In the genomic region with DNA sequence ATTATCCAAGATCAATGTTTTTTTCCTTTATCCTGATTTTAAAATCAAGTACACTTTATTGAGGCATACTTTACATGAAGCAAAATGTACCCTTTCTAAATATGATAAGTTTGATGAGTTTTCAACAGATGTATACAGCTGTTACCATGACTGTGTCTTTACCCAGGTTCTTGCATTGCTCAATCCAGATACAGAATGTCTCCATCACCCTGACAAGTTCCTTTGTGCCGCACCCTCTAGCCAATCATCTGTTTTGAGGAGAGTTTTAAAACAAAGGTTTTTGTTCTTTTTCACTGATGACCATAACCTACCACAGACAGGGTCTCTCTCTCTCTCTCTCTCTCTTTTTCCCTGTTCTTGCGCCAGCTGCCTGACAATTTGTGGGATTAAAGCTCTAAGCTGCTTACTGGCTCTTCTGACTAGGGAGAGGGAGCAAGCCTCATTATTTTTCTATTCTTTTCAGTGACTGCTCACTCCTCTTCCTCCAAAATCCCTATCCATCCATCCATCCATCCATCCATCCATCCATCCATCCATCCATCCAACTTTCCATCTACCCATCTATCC, we compare ENCODE assay signal across 27 cellular contexts. TPM values are rescaled to one million over a fixed set of nuclear protein-coding genes. Genes with fewer than 3 reads are reported as not detected.
A peak's percentile ranks its signal among the peaks of the same experiment; 100 is the strongest.
DNase-seq lines count a peak whose midpoint lies in the region; ATAC-seq and TF ChIP-seq lines count a peak whose summit lies in the region.
"Had no signal": no experiment of that assay in that cellular context is flagged by ENCODE, and none has a peak within 500 bp of the region (broad histone marks: within the 10 kb centered on the region; RNA-seq: fewer than 3 reads in every experiment).

No MANE protein-coding gene starts in this region.

- no peaks in the 10 kb centered on the region for H3K27me3 ChIP-seq in neuronal stem cell (ENCODE audit: control insufficient read depth in 3 of 3, insufficient read depth in 3 of 3, low read depth in 1 of 3, low read length in 3 of 3)
- H3K27me3 ChIP-seq: heart left ventricle had no signal

- intact Hi-C loops in left ventricle myocardium superior (cut with micrococcal nuclease), result no loop called here
- intact Hi-C loops in cardiac septum (cut with DNase I), result no loop called here

- H2AFZ ChIP-seq in neuronal stem cell (ENCODE audit: low read length), result no peak overlapping the region
- H2AFZ ChIP-seq: GM23338 had no signal

- no peak overlapping the region for H3K14ac ChIP-seq in neuronal stem cell (ENCODE audit: low read length)

- no peaks in the 10 kb centered on the region for H3K4me1 ChIP-seq in neuronal stem cell (ENCODE audit: control insufficient read depth in 2 of 2, insufficient read depth in 1 of 2, low read depth in 1 of 2, low read length in 2 of 2)
- H3K4me1 ChIP-seq: psoas muscle had no signal

- H2BK5ac ChIP-seq in neuronal stem cell (ENCODE audit: low read length), result no peak overlapping the region

- H3K4ac ChIP-seq in neuronal stem cell (ENCODE audit: low read length), result no peak overlapping the region

- ATAC-seq in left ventricle myocardium superior, result peak; percentile 39
- ATAC-seq in HG03108 (IDR thresholded peaks at IDR 0.05; ENCODE audit: unreplicated experiment), result no peak
- ATAC-seq: GM23338; psoas muscle; stimulated activated memory B cell treated with anti-CD40 and anti-IgM and Interleukin-4, amounts not matched to agents 10 μg/mL and 1 μg/mL and 100 μg/mL, for 72 hours had no signal

- H3K36me3 ChIP-seq in neuronal stem cell (replicated peaks in 1 of 2; ENCODE audit: control insufficient read depth in 2 of 2, insufficient read depth in 2 of 2, low read length in 2 of 2), result peaks cover 0 to 19% of the 10 kb centered on the region in 2 donors

- TF ChIP-seq CTCF in fibroblast of pulmonary artery (IDR thresholded peaks at IDR 0.05; ENCODE audit: low read length, missing control alignments), result no peak

- DNase-seq in left ventricle myocardium superior (no peak), cardiac septum (ENCODE audit: low spot score) (no peak), NOMO-1 treated with DMSO at 0.1 percent for 48 hours (lab: John Stamatoyannopoulos, UW; ENCODE audit: unreplicated experiment) (peak; percentile 75), fibroblast of pulmonary artery (ENCODE audit: low read depth) (peak; percentile 68), cerebellar cortex (ENCODE audit: low spot score) (no peak), neuronal stem cell (ENCODE audit: low spot score) (no peak), pons (ENCODE audit: low spot score) (no peak)
- DNase-seq: ACHN; activated CD4-positive, alpha-beta T cell treated with anti-CD3 and anti-CD28 coated beads, Interleukin-2, amount 10 ng/mL, durations not matched to agents 24 days and 14 days; activated CD8-positive, alpha-beta memory T cell treated with anti-CD3 and anti-CD28 coated beads, Interleukin-2, amount 50 U/mL, for 4 hours; activated gamma-delta T cell; amniotic stem cell; CD4-positive, CD25-positive, alpha-beta regulatory T cell; cerebellar nuclear complex; DND-41; effector memory CD4-positive, alpha-beta T cell; heart left ventricle; naive B cell; NCI-H1417; NCI-H69; psoas muscle; stimulated activated CD4-positive, alpha-beta T cell treated with anti-CD3 and anti-CD28 coated beads, Interleukin-15, amount 100 ng/mL, for 24 hours had no signal

- no peak overlapping the region for H3K4me2 ChIP-seq in neuronal stem cell (ENCODE audit: insufficient read depth, low read length, poor library complexity, severe bottlenecking)
- H3K4me2 ChIP-seq: GM23338, KMS-11 had no signal

- no peaks in the 10 kb centered on the region for H3K9me3 ChIP-seq in neuronal stem cell (replicated peaks in 1 of 2; ENCODE audit: control insufficient read depth in 2 of 2, insufficient read depth in 1 of 2, low read depth in 1 of 2, low read length in 2 of 2)
- H3K9me3 ChIP-seq: heart left ventricle, psoas muscle had no signal

- no peak overlapping the region for H4K8ac ChIP-seq in neuronal stem cell (ENCODE audit: low read depth, low read length)

- H3K4me3 ChIP-seq in fibroblast of pulmonary artery (replicated peaks; ENCODE audit: low read depth, low read length) (no peak overlapping the region), neuronal stem cell (ENCODE audit: low read length in 2 of 2) (no peak overlapping the region)
- H3K4me3 ChIP-seq: GM23338, heart left ventricle, lung, psoas muscle had no signal

- no peak overlapping the region for H2BK12ac ChIP-seq in neuronal stem cell (ENCODE audit: low read length)

- no peak overlapping the region for H3K23ac ChIP-seq in neuronal stem cell (ENCODE audit: low read depth, low read length, poor library complexity)

- no peak overlapping the region for H4K91ac ChIP-seq in neuronal stem cell (ENCODE audit: low read depth, low read length, poor library complexity)

- WGBS in neuronal stem cell (ENCODE audit: extremely low coverage in 2 of 2, insufficient read length in 2 of 2, insufficient replicate concordance in 1 of 2), 2 donors, result no CpG with 5 or more reads among the region's 2 CpGs

- H2BK15ac ChIP-seq in neuronal stem cell (ENCODE audit: low read length), result no peak overlapping the region

- no peaks in the 10 kb centered on the region for H3K79me1 ChIP-seq in neuronal stem cell (ENCODE audit: low read depth, low read length)

- H3K18ac ChIP-seq in neuronal stem cell (ENCODE audit: low read length), result no peak overlapping the region

- no peak overlapping the region for H2BK120ac ChIP-seq in neuronal stem cell (ENCODE audit: low read depth, low read length)

- no peak overlapping the region for H2AK5ac ChIP-seq in neuronal stem cell (ENCODE audit: low read depth, low read length)

- H3K9ac ChIP-seq in neuronal stem cell (ENCODE audit: low read depth, low read length, poor library complexity), result no peak overlapping the region
- H3K9ac ChIP-seq: KMS-11 had no signal

- H3K27ac ChIP-seq in neuronal stem cell (replicated peaks; ENCODE audit: low read length), result no peak overlapping the region
- H3K27ac ChIP-seq: KMS-11, psoas muscle had no signal

RNA-seq across cellular contexts. Expression of a gene that starts 1.2 kb away (rescaled TPM):
- 5.3 TPM for total RNA-seq in left ventricle myocardium superior
- 17.7 TPM for total RNA-seq in cardiac septum
- polyA plus RNA-seq in neuronal stem cell (2013, experiment 1 of 2), result 0.04 TPM
- polyA plus RNA-seq in neuronal stem cell (2013, experiment 2 of 2), result 0.06 TPM
- total RNA-seq: activated CD4-positive, alpha-beta T cell treated with anti-CD3 and anti-CD28 coated beads, Interleukin-2, amount 10 ng/mL, durations not matched to agents 24 days and 14 days had no signal
- polyA plus RNA-seq: CD4-positive, CD25-positive, alpha-beta regulatory T cell; GM23338 had no signal

Comparison
In these comparisons a context has a peak if more than half of its experiments do, and no peak if none do; other contexts are left out.
1. DNase-seq: peak in NOMO-1 treated with DMSO at 0.1 percent for 48 hours (single experiment) and fibroblast of pulmonary artery (single experiment); none in left ventricle myocardium superior (single experiment), cardiac septum (single experiment), cerebellar cortex (single experiment), neuronal stem cell (single experiment) and pons (single experiment).